ENCODE assay signal across 1 cellular context in genomic region chr20:4967752-4968477, GRCh38.
TF ChIP-seq lines count a peak whose summit lies in the region.

No MANE protein-coding gene starts in this region.

TF ChIP-seq in HepG2, 621 proteins besides CTCF, POLR2A, EP300 and RAD21 (continues in another document):
- TF ChIP-seq ZNF672 (CRISPR knock-in tag; IDR thresholded peaks at IDR 0.05): no peak
- TF ChIP-seq, protein P1, sequence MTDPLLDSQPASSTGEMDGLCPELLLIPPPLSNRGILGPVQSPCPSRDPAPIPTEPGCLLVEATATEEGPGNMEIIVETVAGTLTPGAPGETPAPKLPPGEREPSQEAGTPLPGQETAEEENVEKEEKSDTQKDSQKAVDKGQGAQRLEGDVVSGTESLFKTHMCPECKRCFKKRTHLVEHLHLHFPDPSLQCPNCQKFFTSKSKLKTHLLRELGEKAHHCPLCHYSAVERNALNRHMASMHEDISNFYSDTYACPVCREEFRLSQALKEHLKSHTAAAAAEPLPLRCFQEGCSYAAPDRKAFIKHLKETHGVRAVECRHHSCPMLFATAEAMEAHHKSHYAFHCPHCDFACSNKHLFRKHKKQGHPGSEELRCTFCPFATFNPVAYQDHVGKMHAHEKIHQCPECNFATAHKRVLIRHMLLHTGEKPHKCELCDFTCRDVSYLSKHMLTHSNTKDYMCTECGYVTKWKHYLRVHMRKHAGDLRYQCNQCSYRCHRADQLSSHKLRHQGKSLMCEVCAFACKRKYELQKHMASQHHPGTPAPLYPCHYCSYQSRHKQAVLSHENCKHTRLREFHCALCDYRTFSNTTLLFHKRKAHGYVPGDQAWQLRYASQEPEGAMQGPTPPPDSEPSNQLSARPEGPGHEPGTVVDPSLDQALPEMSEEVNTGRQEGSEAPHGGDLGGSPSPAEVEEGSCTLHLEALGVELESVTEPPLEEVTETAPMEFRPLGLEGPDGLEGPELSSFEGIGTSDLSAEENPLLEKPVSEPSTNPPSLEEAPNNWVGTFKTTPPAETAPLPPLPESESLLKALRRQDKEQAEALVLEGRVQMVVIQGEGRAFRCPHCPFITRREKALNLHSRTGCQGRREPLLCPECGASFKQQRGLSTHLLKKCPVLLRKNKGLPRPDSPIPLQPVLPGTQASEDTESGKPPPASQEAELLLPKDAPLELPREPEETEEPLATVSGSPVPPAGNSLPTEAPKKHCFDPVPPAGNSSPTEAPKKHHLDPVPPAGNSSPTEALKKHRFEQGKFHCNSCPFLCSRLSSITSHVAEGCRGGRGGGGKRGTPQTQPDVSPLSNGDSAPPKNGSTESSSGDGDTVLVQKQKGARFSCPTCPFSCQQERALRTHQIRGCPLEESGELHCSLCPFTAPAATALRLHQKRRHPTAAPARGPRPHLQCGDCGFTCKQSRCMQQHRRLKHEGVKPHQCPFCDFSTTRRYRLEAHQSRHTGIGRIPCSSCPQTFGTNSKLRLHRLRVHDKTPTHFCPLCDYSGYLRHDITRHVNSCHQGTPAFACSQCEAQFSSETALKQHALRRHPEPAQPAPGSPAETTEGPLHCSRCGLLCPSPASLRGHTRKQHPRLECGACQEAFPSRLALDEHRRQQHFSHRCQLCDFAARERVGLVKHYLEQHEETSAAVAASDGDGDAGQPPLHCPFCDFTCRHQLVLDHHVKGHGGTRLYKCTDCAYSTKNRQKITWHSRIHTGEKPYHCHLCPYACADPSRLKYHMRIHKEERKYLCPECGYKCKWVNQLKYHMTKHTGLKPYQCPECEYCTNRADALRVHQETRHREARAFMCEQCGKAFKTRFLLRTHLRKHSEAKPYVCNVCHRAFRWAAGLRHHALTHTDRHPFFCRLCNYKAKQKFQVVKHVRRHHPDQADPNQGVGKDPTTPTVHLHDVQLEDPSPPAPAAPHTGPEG (CRISPR knock-in tag; IDR thresholded peaks at IDR 0.05): 0 out of 2 replicates have a peak, but pooled peaks have one; percentile 27
- peak; percentile 39 for TF ChIP-seq HOXA3 (CRISPR knock-in tag; IDR thresholded peaks at IDR 0.05)
- no peak for TF ChIP-seq SRF (IDR thresholded peaks at IDR 0.05; ENCODE audit: low read depth, low read length)
- TF ChIP-seq NCOR1 (IDR thresholded peaks at IDR 0.05; ENCODE audit: borderline replicate concordance, low read length): no peak
- TF ChIP-seq ZNF792 (CRISPR knock-in tag; IDR thresholded peaks at IDR 0.05): no peak
- TF ChIP-seq, protein P2, sequence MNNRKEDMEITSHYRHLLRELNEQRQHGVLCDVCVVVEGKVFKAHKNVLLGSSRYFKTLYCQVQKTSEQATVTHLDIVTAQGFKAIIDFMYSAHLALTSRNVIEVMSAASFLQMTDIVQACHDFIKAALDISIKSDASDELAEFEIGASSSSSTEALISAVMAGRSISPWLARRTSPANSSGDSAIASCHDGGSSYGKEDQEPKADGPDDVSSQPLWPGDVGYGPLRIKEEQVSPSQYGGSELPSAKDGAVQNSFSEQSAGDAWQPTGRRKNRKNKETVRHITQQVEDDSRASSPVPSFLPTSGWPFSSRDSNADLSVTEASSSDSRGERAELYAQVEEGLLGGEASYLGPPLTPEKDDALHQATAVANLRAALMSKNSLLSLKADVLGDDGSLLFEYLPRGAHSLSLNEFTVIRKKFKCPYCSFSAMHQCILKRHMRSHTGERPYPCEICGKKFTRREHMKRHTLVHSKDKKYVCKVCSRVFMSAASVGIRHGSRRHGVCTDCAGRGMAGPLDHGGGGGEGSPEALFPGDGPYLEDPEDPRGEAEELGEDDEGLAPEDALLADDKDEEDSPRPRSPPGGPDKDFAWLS (CRISPR knock-in tag; IDR thresholded peaks at IDR 0.05; ENCODE audit: borderline replicate concordance): no peak
- no peak for TF ChIP-seq HNF4G (IDR thresholded peaks at IDR 0.05; ENCODE audit: borderline replicate concordance, low read depth, low read length)
- TF ChIP-seq HNF4G (CRISPR knock-in tag; IDR thresholded peaks at IDR 0.05; ENCODE audit: borderline replicate concordance, low read depth): no peak
- TF ChIP-seq, protein P3, sequence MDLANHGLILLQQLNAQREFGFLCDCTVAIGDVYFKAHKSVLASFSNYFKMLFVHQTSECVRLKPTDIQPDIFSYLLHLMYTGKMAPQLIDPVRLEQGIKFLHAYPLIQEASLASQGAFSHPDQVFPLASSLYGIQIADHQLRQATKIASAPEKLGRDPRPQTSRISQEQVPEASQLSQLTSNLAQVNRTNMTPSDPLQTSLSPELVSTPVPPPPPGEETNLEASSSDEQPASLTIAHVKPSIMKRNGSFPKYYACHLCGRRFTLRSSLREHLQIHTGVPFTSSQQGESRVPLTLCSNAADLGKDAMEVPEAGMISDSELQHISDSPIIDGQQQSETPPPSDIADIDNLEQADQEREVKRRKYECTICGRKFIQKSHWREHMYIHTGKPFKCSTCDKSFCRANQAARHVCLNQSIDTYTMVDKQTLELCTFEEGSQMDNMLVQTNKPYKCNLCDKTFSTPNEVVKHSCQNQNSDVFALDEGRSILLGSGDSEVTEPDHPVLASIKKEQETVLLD (CRISPR knock-in tag; IDR thresholded peaks at IDR 0.05; ENCODE audit: low read depth): no peak
- TF ChIP-seq, protein P4, sequence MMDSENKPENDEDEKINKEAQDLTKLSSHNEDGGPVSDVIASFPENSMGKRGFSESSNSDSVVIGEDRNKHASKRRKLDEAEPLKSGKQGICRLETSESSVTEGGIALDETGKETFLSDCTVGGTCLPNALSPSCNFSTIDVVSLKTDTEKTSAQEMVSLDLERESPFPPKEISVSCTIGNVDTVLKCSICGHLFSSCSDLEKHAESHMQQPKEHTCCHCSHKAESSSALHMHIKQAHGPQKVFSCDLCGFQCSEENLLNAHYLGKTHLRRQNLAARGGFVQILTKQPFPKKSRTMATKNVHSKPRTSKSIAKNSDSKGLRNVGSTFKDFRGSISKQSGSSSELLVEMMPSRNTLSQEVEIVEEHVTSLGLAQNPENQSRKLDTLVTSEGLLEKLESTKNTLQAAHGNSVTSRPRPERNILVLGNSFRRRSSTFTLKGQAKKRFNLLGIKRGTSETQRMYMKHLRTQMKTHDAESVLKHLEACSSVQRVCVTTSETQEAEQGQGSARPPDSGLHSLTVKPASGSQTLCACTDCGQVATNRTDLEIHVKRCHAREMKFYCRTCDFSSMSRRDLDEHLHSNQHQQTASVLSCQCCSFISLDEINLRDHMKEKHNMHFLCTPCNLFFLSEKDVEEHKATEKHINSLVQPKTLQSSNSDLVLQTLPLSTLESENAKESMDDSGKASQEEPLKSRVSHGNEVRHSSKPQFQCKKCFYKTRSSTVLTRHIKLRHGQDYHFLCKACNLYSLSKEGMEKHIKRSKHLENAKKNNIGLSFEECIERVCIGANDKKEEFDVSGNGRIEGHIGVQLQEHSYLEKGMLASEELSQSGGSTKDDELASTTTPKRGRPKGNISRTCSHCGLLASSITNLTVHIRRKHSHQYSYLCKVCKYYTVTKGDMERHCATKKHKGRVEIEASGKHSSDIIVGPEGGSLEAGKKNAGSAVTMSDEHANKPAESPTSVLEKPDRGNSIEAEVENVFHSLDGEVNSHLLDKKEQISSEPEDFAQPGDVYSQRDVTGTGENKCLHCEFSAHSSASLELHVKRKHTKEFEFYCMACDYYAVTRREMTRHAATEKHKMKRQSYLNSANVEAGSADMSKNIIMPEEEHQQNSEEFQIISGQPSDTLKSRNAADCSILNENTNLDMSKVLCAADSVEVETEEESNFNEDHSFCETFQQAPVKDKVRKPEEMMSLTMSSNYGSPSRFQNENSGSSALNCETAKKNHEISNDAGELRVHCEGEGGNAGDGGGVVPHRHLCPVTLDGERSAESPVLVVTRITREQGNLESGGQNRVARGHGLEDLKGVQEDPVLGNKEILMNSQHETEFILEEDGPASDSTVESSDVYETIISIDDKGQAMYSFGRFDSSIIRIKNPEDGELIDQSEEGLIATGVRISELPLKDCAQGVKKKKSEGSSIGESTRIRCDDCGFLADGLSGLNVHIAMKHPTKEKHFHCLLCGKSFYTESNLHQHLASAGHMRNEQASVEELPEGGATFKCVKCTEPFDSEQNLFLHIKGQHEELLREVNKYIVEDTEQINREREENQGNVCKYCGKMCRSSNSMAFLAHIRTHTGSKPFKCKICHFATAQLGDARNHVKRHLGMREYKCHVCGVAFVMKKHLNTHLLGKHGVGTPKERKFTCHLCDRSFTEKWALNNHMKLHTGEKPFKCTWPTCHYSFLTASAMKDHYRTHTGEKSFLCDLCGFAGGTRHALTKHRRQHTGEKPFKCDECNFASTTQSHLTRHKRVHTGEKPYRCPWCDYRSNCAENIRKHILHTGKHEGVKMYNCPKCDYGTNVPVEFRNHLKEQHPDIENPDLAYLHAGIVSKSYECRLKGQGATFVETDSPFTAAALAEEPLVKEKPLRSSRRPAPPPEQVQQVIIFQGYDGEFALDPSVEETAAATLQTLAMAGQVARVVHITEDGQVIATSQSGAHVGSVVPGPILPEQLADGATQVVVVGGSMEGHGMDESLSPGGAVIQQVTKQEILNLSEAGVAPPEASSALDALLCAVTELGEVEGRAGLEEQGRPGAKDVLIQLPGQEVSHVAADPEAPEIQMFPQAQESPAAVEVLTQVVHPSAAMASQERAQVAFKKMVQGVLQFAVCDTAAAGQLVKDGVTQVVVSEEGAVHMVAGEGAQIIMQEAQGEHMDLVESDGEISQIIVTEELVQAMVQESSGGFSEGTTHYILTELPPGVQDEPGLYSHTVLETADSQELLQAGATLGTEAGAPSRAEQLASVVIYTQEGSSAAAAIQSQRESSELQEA (CRISPR knock-in tag; IDR thresholded peaks at IDR 0.05; ENCODE audit: not compliant biosample characterization): no peak
- TF ChIP-seq HCFC1 (IDR thresholded peaks at IDR 0.05; ENCODE audit: low read depth, low read length): no peak
- no peak; the same call in 1 of the 2 replicates for TF ChIP-seq ZNF274 (CRISPR knock-in tag; IDR thresholded peaks at IDR 0.05)
- TF ChIP-seq MED1 (CRISPR knock-in tag; IDR thresholded peaks at IDR 0.05): no peak; the same call in none of the 2 replicates
- 0 out of 2 replicates have a peak, but pooled peaks have one; percentile 44 for TF ChIP-seq MXD4 (CRISPR knock-in tag; IDR thresholded peaks at IDR 0.05)
- no peak for TF ChIP-seq FOXA3 (CRISPR knock-in tag; IDR thresholded peaks at IDR 0.05)
- no peak for TF ChIP-seq ZNF660 (CRISPR knock-in tag; IDR thresholded peaks at IDR 0.05; ENCODE audit: borderline replicate concordance, low read depth)
- no peak for TF ChIP-seq ZSCAN9 (CRISPR knock-in tag; IDR thresholded peaks at IDR 0.05; ENCODE audit: borderline replicate concordance)
- TF ChIP-seq, protein P5, sequence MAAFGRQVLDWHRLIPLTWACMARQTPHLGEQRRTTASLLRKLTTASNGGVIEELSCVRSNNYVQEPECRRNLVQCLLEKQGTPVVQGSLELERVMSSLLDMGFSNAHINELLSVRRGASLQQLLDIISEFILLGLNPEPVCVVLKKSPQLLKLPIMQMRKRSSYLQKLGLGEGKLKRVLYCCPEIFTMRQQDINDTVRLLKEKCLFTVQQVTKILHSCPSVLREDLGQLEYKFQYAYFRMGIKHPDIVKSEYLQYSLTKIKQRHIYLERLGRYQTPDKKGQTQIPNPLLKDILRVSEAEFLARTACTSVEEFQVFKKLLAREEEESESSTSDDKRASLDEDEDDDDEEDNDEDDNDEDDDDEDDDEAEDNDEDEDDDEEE (CRISPR knock-in tag; IDR thresholded peaks at IDR 0.05): no peak
- TF ChIP-seq AGO1 (IDR thresholded peaks at IDR 0.05; ENCODE audit: low read depth, low read length, poor library complexity, severe bottlenecking): no peak
- no peak for TF ChIP-seq HOXA5 (CRISPR knock-in tag; IDR thresholded peaks at IDR 0.05)
- TF ChIP-seq GLI4 (CRISPR knock-in tag; IDR thresholded peaks at IDR 0.05; ENCODE audit: borderline replicate concordance): no peak
- TF ChIP-seq RFX5 (IDR thresholded peaks at IDR 0.05; ENCODE audit: low read depth, low read length): no peak
- no peak; the same call in 1 of the 2 replicates for TF ChIP-seq DPF2 (CRISPR knock-in tag; IDR thresholded peaks at IDR 0.05; ENCODE audit: borderline replicate concordance, low read depth)
- TF ChIP-seq CBX1 (IDR thresholded peaks at IDR 0.05; ENCODE audit: low read depth): no peak
- peak; percentile 16; the same call in 1 of the 2 replicates for TF ChIP-seq ZNF337 (CRISPR knock-in tag; IDR thresholded peaks at IDR 0.05; ENCODE audit: borderline replicate concordance, low read depth)
- TF ChIP-seq MIER2 (CRISPR knock-in tag; IDR thresholded peaks at IDR 0.05): no peak
- TF ChIP-seq, protein P6, sequence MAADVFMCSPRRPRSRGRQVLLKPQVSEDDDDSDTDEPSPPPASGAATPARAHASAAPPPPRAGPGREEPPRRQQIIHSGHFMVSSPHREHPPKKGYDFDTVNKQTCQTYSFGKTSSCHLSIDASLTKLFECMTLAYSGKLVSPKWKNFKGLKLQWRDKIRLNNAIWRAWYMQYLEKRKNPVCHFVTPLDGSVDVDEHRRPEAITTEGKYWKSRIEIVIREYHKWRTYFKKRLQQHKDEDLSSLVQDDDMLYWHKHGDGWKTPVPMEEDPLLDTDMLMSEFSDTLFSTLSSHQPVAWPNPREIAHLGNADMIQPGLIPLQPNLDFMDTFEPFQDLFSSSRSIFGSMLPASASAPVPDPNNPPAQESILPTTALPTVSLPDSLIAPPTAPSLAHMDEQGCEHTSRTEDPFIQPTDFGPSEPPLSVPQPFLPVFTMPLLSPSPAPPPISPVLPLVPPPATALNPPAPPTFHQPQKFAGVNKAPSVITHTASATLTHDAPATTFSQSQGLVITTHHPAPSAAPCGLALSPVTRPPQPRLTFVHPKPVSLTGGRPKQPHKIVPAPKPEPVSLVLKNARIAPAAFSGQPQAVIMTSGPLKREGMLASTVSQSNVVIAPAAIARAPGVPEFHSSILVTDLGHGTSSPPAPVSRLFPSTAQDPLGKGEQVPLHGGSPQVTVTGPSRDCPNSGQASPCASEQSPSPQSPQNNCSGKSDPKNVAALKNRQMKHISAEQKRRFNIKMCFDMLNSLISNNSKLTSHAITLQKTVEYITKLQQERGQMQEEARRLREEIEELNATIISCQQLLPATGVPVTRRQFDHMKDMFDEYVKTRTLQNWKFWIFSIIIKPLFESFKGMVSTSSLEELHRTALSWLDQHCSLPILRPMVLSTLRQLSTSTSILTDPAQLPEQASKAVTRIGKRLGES (CRISPR knock-in tag; IDR thresholded peaks at IDR 0.05; ENCODE audit: borderline replicate concordance): no peak
- no peak for TF ChIP-seq NFATC3 (CRISPR knock-in tag; IDR thresholded peaks at IDR 0.05)
- TF ChIP-seq TRIM24 (CRISPR knock-in tag; IDR thresholded peaks at IDR 0.05): no peak
